In the genomic region with DNA sequence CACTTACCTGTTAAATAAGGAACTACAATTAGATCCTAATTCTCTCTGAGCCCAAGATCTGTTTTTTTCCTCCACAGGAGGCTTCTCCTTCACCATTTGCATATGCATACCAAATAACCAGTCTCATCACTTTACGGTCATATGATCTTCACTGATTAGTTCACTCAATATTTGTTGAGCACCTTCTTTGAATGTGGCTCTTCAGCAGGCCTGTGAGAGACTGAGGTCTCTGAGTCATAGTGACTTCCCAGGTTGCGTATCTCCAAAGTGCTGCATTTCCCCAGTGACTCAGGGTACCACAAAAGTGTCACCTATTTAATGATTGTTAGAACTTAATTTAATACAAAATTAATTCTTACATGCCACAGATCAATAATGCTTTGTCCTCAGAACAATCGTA, we compare ENCODE assay signal across 1 cellular context.
TF ChIP-seq lines count a peak whose summit lies in the region.

No MANE protein-coding gene starts in this region.

TF ChIP-seq in IMR-90, 13 proteins besides CTCF, POLR2A, EP300 and RAD21:
- no peak for TF ChIP-seq MXI1 (IDR thresholded peaks at IDR 0.05; ENCODE audit: borderline replicate concordance, low read depth, low read length)
- TF ChIP-seq, protein P1, sequence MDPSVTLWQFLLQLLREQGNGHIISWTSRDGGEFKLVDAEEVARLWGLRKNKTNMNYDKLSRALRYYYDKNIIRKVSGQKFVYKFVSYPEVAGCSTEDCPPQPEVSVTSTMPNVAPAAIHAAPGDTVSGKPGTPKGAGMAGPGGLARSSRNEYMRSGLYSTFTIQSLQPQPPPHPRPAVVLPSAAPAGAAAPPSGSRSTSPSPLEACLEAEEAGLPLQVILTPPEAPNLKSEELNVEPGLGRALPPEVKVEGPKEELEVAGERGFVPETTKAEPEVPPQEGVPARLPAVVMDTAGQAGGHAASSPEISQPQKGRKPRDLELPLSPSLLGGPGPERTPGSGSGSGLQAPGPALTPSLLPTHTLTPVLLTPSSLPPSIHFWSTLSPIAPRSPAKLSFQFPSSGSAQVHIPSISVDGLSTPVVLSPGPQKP (IDR thresholded peaks at IDR 0.05; ENCODE audit: borderline replicate concordance, low read depth, low read length): no peak
- no peak for TF ChIP-seq NFE2L2 (IDR thresholded peaks at IDR 0.05; ENCODE audit: low read depth, low read length)
- no peak for TF ChIP-seq SMC3 (IDR thresholded peaks at IDR 0.05; ENCODE audit: low read depth, low read length)
- no peak for TF ChIP-seq BHLHE40 (IDR thresholded peaks at IDR 0.05; ENCODE audit: low read depth, low read length)
- TF ChIP-seq CHD1 (IDR thresholded peaks at IDR 0.05; ENCODE audit: low read depth, low read length): no peak
- TF ChIP-seq, protein P2, sequence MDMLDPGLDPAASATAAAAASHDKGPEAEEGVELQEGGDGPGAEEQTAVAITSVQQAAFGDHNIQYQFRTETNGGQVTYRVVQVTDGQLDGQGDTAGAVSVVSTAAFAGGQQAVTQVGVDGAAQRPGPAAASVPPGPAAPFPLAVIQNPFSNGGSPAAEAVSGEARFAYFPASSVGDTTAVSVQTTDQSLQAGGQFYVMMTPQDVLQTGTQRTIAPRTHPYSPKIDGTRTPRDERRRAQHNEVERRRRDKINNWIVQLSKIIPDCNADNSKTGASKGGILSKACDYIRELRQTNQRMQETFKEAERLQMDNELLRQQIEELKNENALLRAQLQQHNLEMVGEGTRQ (IDR thresholded peaks at IDR 0.05; ENCODE audit: low read depth, low read length): no peak
